32 cellular contexts compared by ENCODE assay signal in genomic region chr2:187294043-187294442, GRCh38.
"Had no signal": no experiment of that assay in that cellular context is flagged by ENCODE, and none has a peak within 500 bp of the region (broad histone marks: within the 10 kb centered on the region; RNA-seq: fewer than 3 reads in every experiment).

No MANE protein-coding gene starts in this region.

- H3K4me3 ChIP-seq: cardiac muscle cell, MG63, Peyer's patch had no signal

- H3K27ac ChIP-seq: brain microvascular endothelial cell, cardiac muscle cell, Peyer's patch, RWPE1, WERI-Rb-1 had no signal

- DNase-seq: activated CD4-positive, alpha-beta memory T cell treated with anti-CD3 and anti-CD28 coated beads, Interleukin-2, amount 10 ng/mL, durations not matched to agents 7 days and 5 days; activated CD4-positive, alpha-beta T cell treated with anti-CD3 and anti-CD28 coated beads for 1 hour; activated CD4-positive, alpha-beta T cell treated with anti-CD3 and anti-CD28 coated beads for 48 hours; activated CD4-positive, CD25-positive, alpha-beta regulatory T cell; activated CD8-positive, alpha-beta memory T cell treated with anti-CD3 and anti-CD28 coated beads for 24 hours; activated CD8-positive, alpha-beta memory T cell treated with anti-CD3 and anti-CD28 coated beads, Interleukin-2, amount 10 ng/mL, durations not matched to agents 7 days and 5 days; activated CD8-positive, alpha-beta memory T cell treated with anti-CD3 and anti-CD28 coated beads, Interleukin-2, amount 50 U/mL, for 48 hours; activated effector memory CD4-positive, alpha-beta T cell treated with Interleukin-2 at 50 U/mL for 16 hours; activated naive CD4-positive, alpha-beta T cell; activated naive CD4-positive, alpha-beta T cell treated with anti-CD3 and anti-CD28 coated beads, Interleukin-2, amount 50 U/mL, for 16 hours; activated naive CD8-positive, alpha-beta T cell treated with anti-CD3 and anti-CD28 coated beads for 36 hours; activated T-cell treated with anti-CD3 and anti-CD28 coated beads, Interleukin-2, amount 50 U/mL, for 48 hours; amniotic stem cell; aorta; brain microvascular endothelial cell; Karpas-422; MG63; NCI-H1048; NCI-H1105 treated with DMSO at 0.1 percent for 48 hours; NCI-H1436 treated with DMSO at 0.1 percent for 48 hours; NCI-H1694 treated with DMSO at 0.1 percent for 48 hours; NCI-H2029; NCI-H345; NCI-H748 treated with DMSO at 0.1 percent for 48 hours; NK-92 treated with Interleukin-12 subunit alpha and Interleukin-12 subunit beta, amount 100 ng/mL, for 24 hours; PC-3; Peyer's patch; SIG-M5; T1000; WERI-Rb-1 had no signal

- H3K36me3 ChIP-seq: brain microvascular endothelial cell, cardiac muscle cell, MG63, Peyer's patch, WERI-Rb-1 had no signal

- H3K9me3 ChIP-seq: MG63, Peyer's patch had no signal

- H3K4me1 ChIP-seq: Peyer's patch had no signal

- H3K27me3 ChIP-seq: brain microvascular endothelial cell, cardiac muscle cell, MG63, Peyer's patch had no signal
